Comparison of ENCODE assay signal across 1 cellular context in genomic region chr7:41470081-41470480, GRCh38.
TF ChIP-seq lines count a peak whose summit lies in the region.

No MANE protein-coding gene starts in this region.

TF ChIP-seq in H1, 55 proteins besides CTCF, POLR2A, EP300 and RAD21 (continued from another document):
- TF ChIP-seq USF2 (IDR thresholded peaks at IDR 0.05; ENCODE audit: low read length): no peak
- TF ChIP-seq ASH2L (IDR thresholded peaks at IDR 0.05; ENCODE audit: low read length): no peak
- no peak for TF ChIP-seq SP2 (IDR thresholded peaks at IDR 0.05; ENCODE audit: low read length)
- TF ChIP-seq SIN3A (conservative IDR thresholded peaks at IDR 0.05 in 1 of 2, IDR thresholded peaks at IDR 0.05 in 1 of 2; ENCODE audit: low read depth in 1 of 2, low read length in 2 of 2): no peak
- no peak for TF ChIP-seq EGR1 (IDR thresholded peaks at IDR 0.05; ENCODE audit: borderline replicate concordance, low read depth, low read length)
- TF ChIP-seq SAP30 (IDR thresholded peaks at IDR 0.05; ENCODE audit: insufficient read depth, insufficient replicate concordance, low read length): no peak
- no peak for TF ChIP-seq MAFK (IDR thresholded peaks at IDR 0.05; ENCODE audit: low read depth, low read length)
- TF ChIP-seq CTBP2 (IDR thresholded peaks at IDR 0.05; ENCODE audit: borderline replicate concordance, insufficient read depth, insufficient read length, low read length): no peak
- no peak for TF ChIP-seq RNF2 (IDR thresholded peaks at IDR 0.05; ENCODE audit: borderline replicate concordance, low read depth, low read length, missing control alignments, poor library complexity, severe bottlenecking)
- TF ChIP-seq BCL11A (IDR thresholded peaks at IDR 0.05; ENCODE audit: low read depth in 2 of 2, low read length in 2 of 2): no peak
- TF ChIP-seq SIRT6 (IDR thresholded peaks at IDR 0.05; ENCODE audit: low read length): no peak
- TF ChIP-seq E2F6 (IDR thresholded peaks at IDR 0.05): no peak
